7 cellular contexts compared by ENCODE assay signal in genomic region chr15:40310001-40310959, GRCh38. TPM values are rescaled to one million over a fixed set of nuclear protein-coding genes. Genes with fewer than 3 reads are reported as not detected.
A peak's percentile ranks its signal among the peaks of the same experiment; 100 is the strongest.
DNase-seq lines count a peak whose midpoint lies in the region; ATAC-seq and TF ChIP-seq lines count a peak whose summit lies in the region.

No MANE protein-coding gene starts in this region.

- peak overlapping the region; percentile 92 for H3K4me3 Mint-ChIP-seq in activated CD4-positive, alpha-beta T cell treated with anti-CD3 and anti-CD28 coated beads, Interleukin-2, amount 10 ng/mL, durations not matched to agents 24 days and 14 days
- H3K4me3 Mint-ChIP-seq in endodermal cell, result no peak overlapping the region
- H3K4me3 Mint-ChIP-seq in natural killer cell treated with Interleukin-12 subunit alpha and Interleukin-12 subunit beta and Interleukin-15 and Interleukin-18, amount 100 ng/mL, for 72 hours, result peak overlapping the region; percentile 87

- peaks cover 32% of the 10 kb centered on the region for H3K27me3 Mint-ChIP-seq in activated CD4-positive, alpha-beta T cell treated with anti-CD3 and anti-CD28 coated beads, Interleukin-2, amount 10 ng/mL, durations not matched to agents 24 days and 14 days
- peaks cover 49% of the 10 kb centered on the region for H3K27me3 Mint-ChIP-seq in endodermal cell (ENCODE audit: insufficient read depth)
- H3K27me3 Mint-ChIP-seq in natural killer cell treated with Interleukin-12 subunit alpha and Interleukin-12 subunit beta and Interleukin-15 and Interleukin-18, amount 100 ng/mL, for 72 hours, result no peaks in the 10 kb centered on the region

- ATAC-seq in natural killer cell treated with Interleukin-12 subunit alpha and Interleukin-12 subunit beta and Interleukin-15 and Interleukin-18, amount 100 ng/mL, for 72 hours, result peak; percentile 35 to 43
- ATAC-seq in aorta (ENCODE audit: low FRiP score), result peak; percentile 57

- no peaks in the 10 kb centered on the region for H3K9me3 Mint-ChIP-seq in activated CD4-positive, alpha-beta T cell treated with anti-CD3 and anti-CD28 coated beads, Interleukin-2, amount 10 ng/mL, durations not matched to agents 24 days and 14 days
- no peaks in the 10 kb centered on the region for H3K9me3 Mint-ChIP-seq in endodermal cell
- no peaks in the 10 kb centered on the region for H3K9me3 Mint-ChIP-seq in natural killer cell treated with Interleukin-12 subunit alpha and Interleukin-12 subunit beta and Interleukin-15 and Interleukin-18, amount 100 ng/mL, for 72 hours

- H3K27ac Mint-ChIP-seq in activated CD4-positive, alpha-beta T cell treated with anti-CD3 and anti-CD28 coated beads, Interleukin-2, amount 10 ng/mL, durations not matched to agents 24 days and 14 days, result no peak overlapping the region
- no peak overlapping the region for H3K27ac Mint-ChIP-seq in endodermal cell
- peak overlapping the region; percentile 92 to 96 for H3K27ac Mint-ChIP-seq in natural killer cell treated with Interleukin-12 subunit alpha and Interleukin-12 subunit beta and Interleukin-15 and Interleukin-18, amount 100 ng/mL, for 72 hours

- no peak overlapping the region for H3K9ac ChIP-seq in endodermal cell (ENCODE audit: extremely low read depth, low read length, poor library complexity, severe bottlenecking)

- H3K4me1 ChIP-seq in endodermal cell (ENCODE audit: control insufficient read depth, insufficient read depth, low read length) (peaks cover 6% of the 10 kb centered on the region), aorta (ENCODE audit: control insufficient read depth in 1 of 2, insufficient read depth in 2 of 2, low read length in 2 of 2) (no peaks in the 10 kb centered on the region)

- no peaks in the 10 kb centered on the region for H3K36me3 Mint-ChIP-seq in activated CD4-positive, alpha-beta T cell treated with anti-CD3 and anti-CD28 coated beads, Interleukin-2, amount 10 ng/mL, durations not matched to agents 24 days and 14 days (ENCODE audit: low read depth)
- no peaks in the 10 kb centered on the region for H3K36me3 Mint-ChIP-seq in endodermal cell (ENCODE audit: low read depth)
- H3K36me3 Mint-ChIP-seq in natural killer cell treated with Interleukin-12 subunit alpha and Interleukin-12 subunit beta and Interleukin-15 and Interleukin-18, amount 100 ng/mL, for 72 hours, result no peaks in the 10 kb centered on the region

- H3K27ac ChIP-seq in endodermal cell (ENCODE audit: low read depth, low read length), result no peak overlapping the region
- no peak overlapping the region for H3K27ac ChIP-seq in aorta (ENCODE audit: low read depth in 1 of 2, low read length in 2 of 2)

- DNase-seq in GDM1 (lab: John Stamatoyannopoulos, UW) (peak; percentile 61), MG63 (peak; percentile 37), endodermal cell (peak; percentile 92), aorta (peak; percentile 68 to 78), NCI-H2107 (lab: John Stamatoyannopoulos, UW) (no peak)
- peak; percentile 90 for DNase-seq in activated CD4-positive, alpha-beta T cell treated with anti-CD3 and anti-CD28 coated beads, Interleukin-2, amount 10 ng/mL, durations not matched to agents 24 days and 14 days
- peak; percentile 74 for DNase-seq in natural killer cell treated with Interleukin-12 subunit alpha and Interleukin-12 subunit beta and Interleukin-15 and Interleukin-18, amount 100 ng/mL, for 72 hours (ENCODE audit: low spot score)

- no peaks in the 10 kb centered on the region for H3K27me3 ChIP-seq in MG63
- H3K27me3 ChIP-seq in endodermal cell (ENCODE audit: control insufficient read depth, insufficient read depth, low read length, poor library complexity, severe bottlenecking), result peaks cover 43% of the 10 kb centered on the region
- no peaks in the 10 kb centered on the region for H3K27me3 ChIP-seq in aorta (ENCODE audit: control insufficient read depth in 1 of 2, insufficient read depth in 2 of 2, low read length in 1 of 2)

- H3K9me3 ChIP-seq in MG63 (no peaks in the 10 kb centered on the region), endodermal cell (ENCODE audit: control insufficient read depth, low read length) (no peaks in the 10 kb centered on the region), aorta (ENCODE audit: control insufficient read depth, low read length) (no peaks in the 10 kb centered on the region)

- H3K36me3 ChIP-seq in MG63, result no peaks in the 10 kb centered on the region
- H3K36me3 ChIP-seq in endodermal cell (ENCODE audit: control insufficient read depth, insufficient read depth, low read length), result no peaks in the 10 kb centered on the region
- H3K36me3 ChIP-seq in aorta (ENCODE audit: control insufficient read depth in 1 of 2, insufficient read depth in 2 of 2, low read length in 1 of 2), result no peaks in the 10 kb centered on the region

- peak; percentile 93 for TF ChIP-seq CTCF in endodermal cell (conservative IDR thresholded peaks at IDR 0.05)

- H3K4me1 Mint-ChIP-seq in activated CD4-positive, alpha-beta T cell treated with anti-CD3 and anti-CD28 coated beads, Interleukin-2, amount 10 ng/mL, durations not matched to agents 24 days and 14 days, result peaks cover 28% of the 10 kb centered on the region
- peaks cover 15% of the 10 kb centered on the region for H3K4me1 Mint-ChIP-seq in endodermal cell
- peaks cover 47 to 50% of the 10 kb centered on the region in 2 donors for H3K4me1 Mint-ChIP-seq in natural killer cell treated with Interleukin-12 subunit alpha and Interleukin-12 subunit beta and Interleukin-15 and Interleukin-18, amount 100 ng/mL, for 72 hours (ENCODE audit: low read depth in 2 of 2)

- WGBS in endodermal cell (ENCODE audit: insufficient coverage in 1 of 2, insufficient read length in 1 of 2), 2 experiments, result 21 to 36% methylated on average over 2 to 4 of the region's 4 CpGs
- WGBS in aorta, 2 donors, result 45 to 47% methylated on average over 4 of the region's 4 CpGs

- intact Hi-C loops in activated CD4-positive, alpha-beta T cell treated with anti-CD3 and anti-CD28 coated beads, Interleukin-2, amount 10 ng/mL, durations not matched to agents 24 days and 14 days (cut with micrococcal nuclease), result loop anchor here (1.0 kb wide), 2 partner anchors 11 to 31 kb away; no protein-coding TSS in a partner anchor
- intact Hi-C loops in aorta (cut with DNase I), result loop anchor here in 1 of 2 donors (10.0 kb wide), 1 partner anchor 55 kb away; no protein-coding TSS in a partner anchor

- H3K4me3 ChIP-seq in MG63 (no peak overlapping the region), endodermal cell (ENCODE audit: low read length) (no peak overlapping the region), aorta (ENCODE audit: low read length in 2 of 2) (no peak overlapping the region)

RNA-seq across cellular contexts. Expression of gene PLCB2, which starts 2.5 kb away (rescaled TPM):
- total RNA-seq in MG63 (2014; rRNA removed; shearing (Covaris generic); ENCODE audit: low replicate concordance), result not detected in 2 replicates
- 82.7 and 95.7 TPM in 2 replicates for total RNA-seq in activated CD4-positive, alpha-beta T cell treated with anti-CD3 and anti-CD28 coated beads, Interleukin-2, amount 10 ng/mL, durations not matched to agents 24 days and 14 days
- total RNA-seq in endodermal cell, result 1 to 10 TPM; 4.4 to 5.3 TPM
- polyA plus RNA-seq in endodermal cell (2013, experiment 1 of 2), result 5.8 TPM
- 5.2 TPM for polyA plus RNA-seq in endodermal cell (2013, experiment 2 of 2)
- total RNA-seq in natural killer cell treated with Interleukin-12 subunit alpha and Interleukin-12 subunit beta and Interleukin-15 and Interleukin-18, amount 100 ng/mL, for 72 hours, result 100 to 1,000 TPM in 1 of 2 donors, 10 to 100 TPM in 1; 90.5 to 109 TPM
- total RNA-seq in aorta, result 10 to 100 TPM; 23.6 to 55.8 TPM
- polyA plus RNA-seq in aorta, result 1 to 10 TPM; 5.8 to 7.2 TPM

RNA-seq across cellular contexts. Expression of gene INAFM2, which starts 13.2 kb away (rescaled TPM):
- 8.9 and 9.6 TPM in 2 replicates for total RNA-seq in MG63 (2014; rRNA removed; shearing (Covaris generic); ENCODE audit: low replicate concordance)
- 22.8 and 23.3 TPM in 2 replicates for total RNA-seq in activated CD4-positive, alpha-beta T cell treated with anti-CD3 and anti-CD28 coated beads, Interleukin-2, amount 10 ng/mL, durations not matched to agents 24 days and 14 days
- 1 to 10 TPM; 4.6 to 8.6 TPM for total RNA-seq in endodermal cell
- 22.2 TPM for polyA plus RNA-seq in endodermal cell (2013, experiment 1 of 2)
- polyA plus RNA-seq in endodermal cell (2013, experiment 2 of 2), result 19.8 TPM
- 10 to 100 TPM; 16.7 to 17.5 TPM for total RNA-seq in natural killer cell treated with Interleukin-12 subunit alpha and Interleukin-12 subunit beta and Interleukin-15 and Interleukin-18, amount 100 ng/mL, for 72 hours
- 10 to 100 TPM; 59.4 to 70.0 TPM for total RNA-seq in aorta
- polyA plus RNA-seq in aorta, result 10 to 100 TPM; 26.0 to 53.6 TPM

RNA-seq across cellular contexts. Expression of gene ANKRD63, which starts 27.4 kb away (rescaled TPM):
- total RNA-seq in MG63 (2014; rRNA removed; shearing (Covaris generic); ENCODE audit: low replicate concordance), result not detected in 2 replicates
- not detected in 2 replicates for total RNA-seq in activated CD4-positive, alpha-beta T cell treated with anti-CD3 and anti-CD28 coated beads, Interleukin-2, amount 10 ng/mL, durations not matched to agents 24 days and 14 days
- total RNA-seq in endodermal cell (not detected), aorta (not detected)
- polyA plus RNA-seq in endodermal cell (2013, experiment 1 of 2), result 0.39 TPM
- polyA plus RNA-seq in endodermal cell (2013, experiment 2 of 2), result 0.33 TPM
- total RNA-seq in natural killer cell treated with Interleukin-12 subunit alpha and Interleukin-12 subunit beta and Interleukin-15 and Interleukin-18, amount 100 ng/mL, for 72 hours, result not detected
- polyA plus RNA-seq in aorta, result not detected

RNA-seq across cellular contexts. Expression of gene CCDC9B, which starts 30.5 kb away (rescaled TPM):
- 4.0 and 8.2 TPM in 2 replicates for total RNA-seq in MG63 (2014; rRNA removed; shearing (Covaris generic); ENCODE audit: low replicate concordance)
- total RNA-seq in activated CD4-positive, alpha-beta T cell treated with anti-CD3 and anti-CD28 coated beads, Interleukin-2, amount 10 ng/mL, durations not matched to agents 24 days and 14 days, result 0.21 and 0.54 TPM in 2 replicates
- total RNA-seq in endodermal cell (under 1 TPM; 0.15 to 0.42 TPM), aorta (10 to 100 TPM; 59.6 to 66.6 TPM)
- polyA plus RNA-seq in endodermal cell (2013, experiment 1 of 2), result 0.57 TPM
- polyA plus RNA-seq in endodermal cell (2013, experiment 2 of 2), result 0.12 TPM
- total RNA-seq in natural killer cell treated with Interleukin-12 subunit alpha and Interleukin-12 subunit beta and Interleukin-15 and Interleukin-18, amount 100 ng/mL, for 72 hours, result under 1 TPM; 0.29 to 0.47 TPM
- 10 to 100 TPM; 16.2 to 44.2 TPM for polyA plus RNA-seq in aorta

RNA-seq across cellular contexts. Expression of gene PHGR1, which starts 40.6 kb away (rescaled TPM):
- not detected in 2 replicates for total RNA-seq in MG63 (2014; rRNA removed; shearing (Covaris generic); ENCODE audit: low replicate concordance)
- not detected in 2 replicates for total RNA-seq in activated CD4-positive, alpha-beta T cell treated with anti-CD3 and anti-CD28 coated beads, Interleukin-2, amount 10 ng/mL, durations not matched to agents 24 days and 14 days
- not detected for total RNA-seq in endodermal cell
- not detected for polyA plus RNA-seq in endodermal cell (2013, experiment 1 of 2)
- not detected for polyA plus RNA-seq in endodermal cell (2013, experiment 2 of 2)
- not detected for total RNA-seq in natural killer cell treated with Interleukin-12 subunit alpha and Interleukin-12 subunit beta and Interleukin-15 and Interleukin-18, amount 100 ng/mL, for 72 hours
- not detected for total RNA-seq in aorta
- polyA plus RNA-seq in aorta, result 1,000 to 10,000 TPM in 1 of 2 donors, 10 to 100 TPM in 1; 45.9 to 1,323 TPM

Comparison
In these comparisons a context has a peak if more than half of its experiments do, and no peak if none do; other contexts are left out.
1. H3K27ac Mint-ChIP-seq: peak in natural killer cell treated with Interleukin-12 subunit alpha and Interleukin-12 subunit beta and Interleukin-15 and Interleukin-18, amount 100 ng/mL, for 72 hours (2 of 2); none in activated CD4-positive, alpha-beta T cell treated with anti-CD3 and anti-CD28 coated beads, Interleukin-2, amount 10 ng/mL, durations not matched to agents 24 days and 14 days (single experiment) and endodermal cell (single experiment).